In genomic region chr10:97081621-97082235, GRCh38 we compare ENCODE assay signal across 1 cellular context.
TF ChIP-seq lines count a peak whose summit lies in the region.

No MANE protein-coding gene starts in this region.

TF ChIP-seq in WTC11, 78 proteins besides CTCF, POLR2A, EP300 and RAD21 (continued from another document):
- TF ChIP-seq ATF1 (CRISPR knock-in tag; IDR thresholded peaks at IDR 0.05) = 0 out of 2 replicates have a peak, but pooled peaks have one; percentile 61
- TF ChIP-seq OVOL2 (CRISPR knock-in tag; IDR thresholded peaks at IDR 0.05; ENCODE audit: borderline replicate concordance) = no peak
- no peak for TF ChIP-seq ZNF138 (CRISPR knock-in tag; conservative IDR thresholded peaks at IDR 0.05)
- no peak for TF ChIP-seq NR3C1 (CRISPR knock-in tag; conservative IDR thresholded peaks at IDR 0.05; ENCODE audit: low read depth)
